In genomic region chr16:57945740-57946138, GRCh38 we compare ENCODE assay signal across 21 cellular contexts. TPM values are rescaled to one million over a fixed set of nuclear protein-coding genes. Genes with fewer than 3 reads are reported as not detected.
DNase-seq lines count a peak whose midpoint lies in the region; ATAC-seq and TF ChIP-seq lines count a peak whose summit lies in the region.
"Had no signal": no experiment of that assay in that cellular context is flagged by ENCODE, and none has a peak within 500 bp of the region (broad histone marks: within the 10 kb centered on the region; RNA-seq: fewer than 3 reads in every experiment).

No MANE protein-coding gene starts in this region.

- H2AFZ ChIP-seq in Karpas-422 (ENCODE audit: low read length): no peak overlapping the region
- no peak overlapping the region for H2AFZ ChIP-seq in neural cell (ENCODE audit: low read depth, low read length)

- no peaks in the 10 kb centered on the region for H4K20me1 ChIP-seq in Karpas-422 (ENCODE audit: insufficient read depth, low read depth, low read length)
- no peaks in the 10 kb centered on the region for H4K20me1 ChIP-seq in neural cell (ENCODE audit: insufficient read depth)

- ATAC-seq in omental fat pad (ENCODE audit: low FRiP score) (no peak), SK-N-SH treated with all-trans-retinoic acid at 6 μM for 48 hours (no peak), GM19452 (IDR thresholded peaks at IDR 0.05; ENCODE audit: unreplicated experiment) (no peak)
- ATAC-seq: heart left ventricle had no signal

- H3K9me2 ChIP-seq in Karpas-422 (replicated peaks; ENCODE audit: insufficient read depth, low read length) (no peaks in the 10 kb centered on the region), neural cell (ENCODE audit: insufficient read depth, low read length) (no peaks in the 10 kb centered on the region)

- H3K4me3 ChIP-seq in GM12875 (ENCODE audit: low read depth, low read length): no peak overlapping the region
- no peak overlapping the region for H3K4me3 ChIP-seq in Karpas-422 (ENCODE audit: low read length)
- H3K4me3 ChIP-seq in cardiac fibroblast (replicated peaks in 1 of 2; ENCODE audit: low read depth in 2 of 2, low read length in 2 of 2): no peak overlapping the region
- peak overlapping the region; percentile 54 for H3K4me3 ChIP-seq in neural cell (ENCODE audit: low read length)
- H3K4me3 ChIP-seq: ascending aorta, esophagus squamous epithelium, heart left ventricle, lung, thoracic aorta had no signal

- H3K27me3 ChIP-seq in Karpas-422 (ENCODE audit: low read length) (no peaks in the 10 kb centered on the region), neural cell (ENCODE audit: insufficient read depth, low read depth, low read length) (no peaks in the 10 kb centered on the region)
- H3K27me3 ChIP-seq: ascending aorta had no signal

- no peaks in the 10 kb centered on the region for H3K4me1 ChIP-seq in Karpas-422 (ENCODE audit: low read length)
- H3K4me1 ChIP-seq: ascending aorta had no signal

- H3K27ac ChIP-seq in Karpas-422 (ENCODE audit: low read length) (no peak overlapping the region), neural cell (ENCODE audit: low read length) (peak overlapping the region; percentile 85)
- H3K27ac ChIP-seq: ascending aorta, esophagus squamous epithelium, heart left ventricle, thoracic aorta had no signal

- H3K9ac ChIP-seq in Karpas-422 (ENCODE audit: low read length): no peak overlapping the region
- peak overlapping the region; percentile 61 for H3K9ac ChIP-seq in neural cell (ENCODE audit: low read length)

- H3K79me2 ChIP-seq in Karpas-422 (ENCODE audit: low read length) (no peaks in the 10 kb centered on the region), neural cell (replicated peaks; ENCODE audit: insufficient read depth, low read length) (no peaks in the 10 kb centered on the region)

- TF ChIP-seq RAD21 in neural cell (conservative IDR thresholded peaks at IDR 0.05): no peak

- TF ChIP-seq EP300 in neural cell (conservative IDR thresholded peaks at IDR 0.05; ENCODE audit: poor library complexity, severe bottlenecking): no peak

- DNase-seq in Karpas-422 (peak; percentile 47), cardiac fibroblast (ENCODE audit: low read depth in 2 of 2) (peak; percentile 11 to 37), omental fat pad (ENCODE audit: low spot score) (no peak)
- DNase-seq: activated CD4-positive, alpha-beta T cell treated with anti-CD3 and anti-CD28 coated beads, Interleukin-2, amount 50 U/mL, for 1 hour; activated naive CD4-positive, alpha-beta T cell; CD4-positive, alpha-beta T cell; dermis blood vessel endothelial cell; esophagus squamous epithelium; heart left ventricle; NCI-H226; small intestine; SW 1271 had no signal

- TF ChIP-seq CTCF in GM12875 (IDR thresholded peaks at IDR 0.05; ENCODE audit: borderline replicate concordance, insufficient read depth, low read depth, low read length) (0 out of 2 replicates have a peak, but pooled peaks have one; percentile 10), cardiac fibroblast (IDR thresholded peaks at IDR 0.05; ENCODE audit: low read depth, low read length) (peak; percentile 32), neural cell (IDR thresholded peaks at IDR 0.05; ENCODE audit: poor library complexity, severe bottlenecking) (peak; percentile 46), omental fat pad (IDR thresholded peaks at IDR 0.05) (no peak)

- H3K36me3 ChIP-seq in Karpas-422 (ENCODE audit: insufficient read depth, low read length): no peaks in the 10 kb centered on the region
- H3K36me3 ChIP-seq in neural cell (ENCODE audit: insufficient read depth, low read length): no peaks in the 10 kb centered on the region
- H3K36me3 ChIP-seq: ascending aorta, esophagus squamous epithelium, heart left ventricle, thoracic aorta had no signal

- no peaks in the 10 kb centered on the region for H3F3A ChIP-seq in neural cell (ENCODE audit: insufficient read depth, low read length, poor library complexity, severe bottlenecking)

- no peaks in the 10 kb centered on the region for H3K9me3 ChIP-seq in Karpas-422 (ENCODE audit: low read length)
- H3K9me3 ChIP-seq in neural cell (ENCODE audit: low read length): no peaks in the 10 kb centered on the region
- H3K9me3 ChIP-seq: ascending aorta, esophagus squamous epithelium, heart left ventricle, thoracic aorta had no signal

- H3K4me2 ChIP-seq in Karpas-422 (ENCODE audit: low read depth, low read length, poor library complexity, severe bottlenecking) (no peak overlapping the region), neural cell (ENCODE audit: low read length) (peak overlapping the region; percentile 20)

TF ChIP-seq in neural cell, 6 proteins besides CTCF, POLR2A, EP300 and RAD21:
- TF ChIP-seq TAF1 (IDR thresholded peaks at IDR 0.05; ENCODE audit: low read depth) (no peak), POLR2AphosphoS5 (IDR thresholded peaks at IDR 0.05) (no peak), REST (IDR thresholded peaks at IDR 0.05; ENCODE audit: borderline replicate concordance) (no peak), MXI1 (conservative IDR thresholded peaks at IDR 0.05; ENCODE audit: poor library complexity, severe bottlenecking) (no peak), SMC3 (conservative IDR thresholded peaks at IDR 0.05; ENCODE audit: poor library complexity) (no peak), EZH2 (IDR thresholded peaks at IDR 0.05; ENCODE audit: borderline replicate concordance, insufficient read depth, low read length, poor library complexity, severe bottlenecking) (no peak)

TF ChIP-seq in SK-N-SH treated with all-trans-retinoic acid at 6 μM for 48 hours, 23 proteins besides CTCF, POLR2A, EP300 and RAD21:
- TF ChIP-seq CREB5 (CRISPR knock-in tag; IDR thresholded peaks at IDR 0.05; ENCODE audit: low read depth) (no peak), TOX (CRISPR knock-in tag; IDR thresholded peaks at IDR 0.05; ENCODE audit: borderline replicate concordance) (no peak), OSR1 (CRISPR knock-in tag; IDR thresholded peaks at IDR 0.05) (no peak), RARB (CRISPR knock-in tag; IDR thresholded peaks at IDR 0.05) (no peak)
TF ChIP-seq in SK-N-SH treated with all-trans-retinoic acid at 6 μM for 48 hours: peak in this region for 0.

RNA-seq across cellular contexts. Expression of gene CNGB1, which starts 25.2 kb away (rescaled TPM):
- not detected in 2 replicates for total RNA-seq in Karpas-422 (2014; rRNA removed; shearing (Covaris generic); ENCODE audit: low replicate concordance)
- 19.1 and 20.7 TPM in 2 replicates for polyA plus RNA-seq in neural cell
- 14.5 and 22.2 TPM in 2 replicates for polyA minus RNA-seq in neural cell
- not detected for total RNA-seq in omental fat pad
- total RNA-seq: ascending aorta; CD4-positive, alpha-beta T cell; dermis blood vessel endothelial cell; heart left ventricle; posterior vena cava; RPMI7951; thoracic aorta had no signal
- polyA plus RNA-seq: heart left ventricle had no signal

RNA-seq across cellular contexts. Expression of gene ZNF319, which starts 54.7 kb away (rescaled TPM):
- 3.7 and 5.3 TPM in 2 replicates for total RNA-seq in Karpas-422 (2014; rRNA removed; shearing (Covaris generic); ENCODE audit: low replicate concordance)
- polyA plus RNA-seq in neural cell: 5.1 and 7.0 TPM in 2 replicates
- 10.7 and 14.5 TPM in 2 replicates for polyA minus RNA-seq in neural cell
- 1 to 10 TPM; 3.2 to 9.1 (median 5.6) TPM for total RNA-seq in omental fat pad

RNA-seq across cellular contexts. Expression of gene USB1, which starts 55.5 kb away (rescaled TPM):
- 19.6 and 28.3 TPM in 2 replicates for total RNA-seq in Karpas-422 (2014; rRNA removed; shearing (Covaris generic); ENCODE audit: low replicate concordance)
- polyA plus RNA-seq in neural cell: 25.7 and 47.0 TPM in 2 replicates
- polyA minus RNA-seq in neural cell: 20.7 and 28.8 TPM in 2 replicates
- 10 to 100 TPM; 18.8 to 42.5 (median 33.4) TPM for total RNA-seq in omental fat pad

Comparison
In these comparisons a context has a peak if more than half of its experiments do, and no peak if none do; other contexts are left out.
1. CTCF ChIP-seq: peak in GM12875 (single experiment), cardiac fibroblast (single experiment) and neural cell (single experiment); none in omental fat pad (0 of 3).